In the genomic region with DNA sequence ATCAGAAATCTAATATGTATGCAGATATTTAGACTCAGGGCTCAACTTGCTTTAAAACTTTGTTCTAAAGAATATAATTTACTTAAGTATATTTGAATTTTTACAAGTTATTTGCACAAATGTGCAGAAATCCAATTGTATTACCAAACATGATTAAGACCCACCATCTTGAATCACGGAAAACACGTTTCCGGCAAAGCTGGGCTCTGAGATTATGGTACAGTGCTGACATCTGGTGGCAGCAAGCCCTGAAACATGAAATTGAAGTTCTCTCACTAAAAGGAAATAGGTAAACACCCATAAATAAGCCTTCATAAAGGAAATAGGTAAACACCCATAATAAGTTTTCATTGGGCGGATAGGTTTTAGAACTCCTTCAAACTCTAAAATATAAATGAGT, we compare ENCODE assay signal across 8 cellular contexts.
DNase-seq lines count a peak whose midpoint lies in the region; ATAC-seq and TF ChIP-seq lines count a peak whose summit lies in the region.

No MANE protein-coding gene starts in this region.

- no peaks in the 10 kb centered on the region for H3K36me3 ChIP-seq in OCI-LY3 (replicated peaks; ENCODE audit: low read depth, low read length)
- H3K36me3 ChIP-seq in esophagus squamous epithelium, result no peaks in the 10 kb centered on the region
- no peaks in the 10 kb centered on the region for H3K36me3 ChIP-seq in neural cell (ENCODE audit: insufficient read depth, low read length)
- no peaks in the 10 kb centered on the region for H3K36me3 ChIP-seq in testis (ENCODE audit: low read depth, missing control alignments)

- H3K27me3 ChIP-seq in OCI-LY3 (ENCODE audit: low read depth, low read length) (no peaks in the 10 kb centered on the region), esophagus squamous epithelium (peaks cover 0 to 5% (median 0%) of the 10 kb centered on the region in 4 donors), neural cell (ENCODE audit: insufficient read depth, low read depth, low read length) (no peaks in the 10 kb centered on the region), testis (no peaks in the 10 kb centered on the region)

- no peaks in the 10 kb centered on the region for H3K9me2 ChIP-seq in neural cell (ENCODE audit: insufficient read depth, low read length)

- H3K79me2 ChIP-seq in OCI-LY3 (ENCODE audit: low read length), result no peaks in the 10 kb centered on the region
- no peaks in the 10 kb centered on the region for H3K79me2 ChIP-seq in neural cell (replicated peaks; ENCODE audit: insufficient read depth, low read length)

- DNase-seq in DMS153 treated with DMSO at 0.1 percent for 48 hours (lab: John Stamatoyannopoulos, UW; ENCODE audit: unreplicated experiment) (peak; percentile 11), activated T-cell treated with anti-CD3 and anti-CD28 coated beads for 4 hours (peak; percentile 48), esophagus squamous epithelium (lab: John Stamatoyannopoulos, UW) (no peak), testis (peak; percentile 64)

- H2AFZ ChIP-seq in OCI-LY3 (ENCODE audit: low read depth, low read length), result peak overlapping the region; percentile 93
- no peak overlapping the region for H2AFZ ChIP-seq in neural cell (ENCODE audit: low read depth, low read length)

- peak; percentile 71 for ATAC-seq in HG02885 (IDR thresholded peaks at IDR 0.05; ENCODE audit: poor library complexity, unreplicated experiment)
- no peak for ATAC-seq in HG02840 (IDR thresholded peaks at IDR 0.05; ENCODE audit: low FRiP score, unreplicated experiment)

- H3K9ac ChIP-seq in OCI-LY3 (ENCODE audit: low read length) (no peak overlapping the region), neural cell (ENCODE audit: low read length) (no peak overlapping the region)

- TF ChIP-seq CTCF in OCI-LY3 (IDR thresholded peaks at IDR 0.05; ENCODE audit: low read depth, low read length) (peak; percentile 70), esophagus squamous epithelium (IDR thresholded peaks at IDR 0.05) (peak in 5 of 6 experiments; percentile 59 to 73 (median 61)), neural cell (IDR thresholded peaks at IDR 0.05; ENCODE audit: poor library complexity, severe bottlenecking) (peak; percentile 75), testis (IDR thresholded peaks at IDR 0.05) (peak; percentile 12 to 56 (median 47))

- H4K20me1 ChIP-seq in OCI-LY3 (ENCODE audit: insufficient read depth, low read length) (no peaks in the 10 kb centered on the region), neural cell (ENCODE audit: insufficient read depth) (no peaks in the 10 kb centered on the region)

- 7 to 10% methylated on average over 4 of the region's 4 CpGs for WGBS in esophagus squamous epithelium, 2 donors
- 21 to 26% methylated on average over 4 of the region's 4 CpGs for WGBS in testis, 2 donors

- H3K4me2 ChIP-seq in OCI-LY3 (ENCODE audit: low read length) (peak overlapping the region; percentile 35), neural cell (ENCODE audit: low read length) (no peak overlapping the region)

- TF ChIP-seq POLR2A in esophagus squamous epithelium (IDR thresholded peaks at IDR 0.05) (no peak), testis (IDR thresholded peaks at IDR 0.05) (no peak)

- H3F3A ChIP-seq in neural cell (ENCODE audit: insufficient read depth, low read length, poor library complexity, severe bottlenecking), result no peaks in the 10 kb centered on the region

- H3K4me1 ChIP-seq in OCI-LY3 (ENCODE audit: low read length) (no peaks in the 10 kb centered on the region), esophagus squamous epithelium (peaks cover 0 to 16% (median 4%) of the 10 kb centered on the region in 3 donors), testis (no peaks in the 10 kb centered on the region)

- H3K4me3 ChIP-seq in OCI-LY3 (ENCODE audit: low read length) (no peak overlapping the region), esophagus squamous epithelium (no peak overlapping the region), neural cell (ENCODE audit: low read length) (no peak overlapping the region), testis (no peak overlapping the region)

- intact Hi-C loops in esophagus squamous epithelium (cut with DNase I), result loop anchor here (10.0 kb wide), 2 partner anchors 197 to 203 kb away; no protein-coding TSS in a partner anchor
- intact Hi-C loops in testis (cut with DNase I; ENCODE audit: low total_unique reads), result no loop called here

- TF ChIP-seq EP300 in neural cell (conservative IDR thresholded peaks at IDR 0.05; ENCODE audit: poor library complexity, severe bottlenecking), result no peak

- H3K9me3 ChIP-seq in OCI-LY3 (ENCODE audit: insufficient read depth, low read length) (no peaks in the 10 kb centered on the region), esophagus squamous epithelium (no peaks in the 10 kb centered on the region), neural cell (ENCODE audit: low read length) (no peaks in the 10 kb centered on the region), testis (no peaks in the 10 kb centered on the region)

- TF ChIP-seq RAD21 in neural cell (conservative IDR thresholded peaks at IDR 0.05), result peak; percentile 83

- H3K27ac ChIP-seq in OCI-LY3 (ENCODE audit: low read length) (no peak overlapping the region), esophagus squamous epithelium (no peak overlapping the region), neural cell (ENCODE audit: low read length) (no peak overlapping the region), testis (no peak overlapping the region)

TF ChIP-seq in neural cell, 6 proteins besides CTCF, POLR2A, EP300 and RAD21:
- no peak for TF ChIP-seq EZH2 (IDR thresholded peaks at IDR 0.05; ENCODE audit: borderline replicate concordance, insufficient read depth, low read length, poor library complexity, severe bottlenecking)
- peak; percentile 83 for TF ChIP-seq SMC3 (conservative IDR thresholded peaks at IDR 0.05; ENCODE audit: poor library complexity)
- no peak for TF ChIP-seq TAF1 (IDR thresholded peaks at IDR 0.05; ENCODE audit: low read depth)
